Comparison of ENCODE assay signal across 8 cellular contexts in the genomic region with DNA sequence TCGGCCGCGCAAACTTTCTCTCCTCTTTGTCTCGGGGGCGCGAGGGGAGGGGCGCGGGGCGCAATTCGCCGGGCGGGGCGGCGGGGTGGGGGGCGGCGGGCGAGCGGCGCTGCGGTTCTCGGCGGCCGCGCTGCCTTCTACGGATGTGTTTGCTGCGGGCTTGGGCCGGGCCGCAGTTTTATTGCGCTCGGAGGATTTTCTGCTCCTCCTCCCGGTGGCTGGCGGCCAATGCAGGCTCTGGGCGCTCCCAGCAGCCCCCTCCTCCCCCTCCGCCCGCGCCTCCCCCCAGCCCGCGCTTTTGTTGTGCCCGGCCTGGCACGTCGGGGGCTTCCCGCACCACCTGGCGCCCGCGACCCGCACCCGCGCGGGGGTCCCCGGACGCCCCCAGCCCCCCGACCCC. TPM values are rescaled to one million over a fixed set of nuclear protein-coding genes. Genes with fewer than 3 reads are reported as not detected.
DNase-seq lines count a peak whose midpoint lies in the region; ATAC-seq lines count a peak whose summit lies in the region.

A gene with protein sequence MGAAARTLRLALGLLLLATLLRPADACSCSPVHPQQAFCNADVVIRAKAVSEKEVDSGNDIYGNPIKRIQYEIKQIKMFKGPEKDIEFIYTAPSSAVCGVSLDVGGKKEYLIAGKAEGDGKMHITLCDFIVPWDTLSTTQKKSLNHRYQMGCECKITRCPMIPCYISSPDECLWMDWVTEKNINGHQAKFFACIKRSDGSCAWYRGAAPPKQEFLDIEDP (minus strand): TSS at position 154 of the 400 bp plus-strand sequence. CDS start 299 bp downstream, outside the sequence.

- no peaks in the 10 kb centered on the region for H3K9me3 ChIP-seq in MG63

- DNase-seq in Caki2 (ENCODE audit: low read depth) (peak; percentile 58), MG63 (peak; percentile 90), SK-MEL-5 (ENCODE audit: low read depth, low spot score) (peak; percentile 94), glomerular visceral epithelial cell (ENCODE audit: extremely low spot score) (peak; percentile 88), nucleus accumbens (lab: John Stamatoyannopoulos, UW) (peak in 54 of 56 donors; percentile 26 to 93 (median 77)), substantia nigra (lab: John Stamatoyannopoulos, UW) (peak; percentile 35 to 93 (median 81)), cortex of kidney (lab: John Stamatoyannopoulos, UW) (no peak)
- peak in 1 of 2 donors; percentile 71 for DNase-seq in activated naive CD4-positive, alpha-beta T cell treated with anti-CD3 and anti-CD28 coated beads, Interleukin-2, amount 50 U/mL, for 72 hours (ENCODE audit: low spot score in 2 of 2)

- no peak within 1 kb of the TSS for H3K27ac Mint-ChIP-seq in activated naive CD4-positive, alpha-beta T cell treated with anti-CD3 and anti-CD28 coated beads, Interleukin-2, amount 50 U/mL, for 72 hours

- peaks cover 23% of the 10 kb centered on the region for H3K36me3 ChIP-seq in MG63

- peak within 1 kb of the TSS; percentile 62 for H3K4me3 ChIP-seq in MG63

- H3K27ac ChIP-seq in substantia nigra (ENCODE audit: low read depth, low read length, poor library complexity, severe bottlenecking): peak within 1 kb of the TSS; percentile 91

- in situ Hi-C loops in Caki2 (cut with HindIII; ENCODE audit: low pct_unique_long_range_greater_than_20kb, low sequenced_read_pairs) (no loop called here), SK-MEL-5 (cut with HindIII; ENCODE audit: low pct_unique_long_range_greater_than_20kb, low sequenced_read_pairs) (no loop called here)

- ATAC-seq in activated naive CD4-positive, alpha-beta T cell treated with anti-CD3 and anti-CD28 coated beads, Interleukin-2, amount 50 U/mL, for 72 hours: peak; percentile 71 to 87

- no peaks in the 10 kb centered on the region for H3K36me3 Mint-ChIP-seq in activated naive CD4-positive, alpha-beta T cell treated with anti-CD3 and anti-CD28 coated beads, Interleukin-2, amount 50 U/mL, for 72 hours

- H3K27me3 ChIP-seq in MG63: no peaks in the 10 kb centered on the region

- H3K9me3 Mint-ChIP-seq in activated naive CD4-positive, alpha-beta T cell treated with anti-CD3 and anti-CD28 coated beads, Interleukin-2, amount 50 U/mL, for 72 hours: no peaks in the 10 kb centered on the region

RNA-seq across cellular contexts. Expression of the gene that starts here (rescaled TPM):
- total RNA-seq in Caki2 (2014; rRNA removed; shearing (Covaris generic); ENCODE audit: low replicate concordance): 70.1 and 77.2 TPM in 2 replicates
- total RNA-seq in MG63 (2014; rRNA removed; shearing (Covaris generic); ENCODE audit: low replicate concordance): 127 and 145 TPM in 2 replicates
- total RNA-seq in SK-MEL-5 (2014; rRNA removed; shearing (Covaris generic)): 398 and 441 TPM in 2 replicates
- 1,135 and 1,332 TPM in 2 replicates for polyA plus RNA-seq in SK-MEL-5 (2015; cell fraction: cytosol; rRNA removed)
- 227 and 239 TPM in 2 replicates for polyA plus RNA-seq in SK-MEL-5 (2015; cell fraction: nucleus; rRNA removed)
- total RNA-seq in activated naive CD4-positive, alpha-beta T cell treated with anti-CD3 and anti-CD28 coated beads, Interleukin-2, amount 50 U/mL, for 72 hours: 1 to 10 TPM; 1.1 TPM

Comparison
In these comparisons a context has a peak if more than half of its experiments do, and no peak if none do; other contexts are left out.
1. RNA of the gene that starts here (total RNA-seq): 398 to 441 TPM in SK-MEL-5, 127 to 145 TPM in MG63 and 70.1 to 77.2 TPM in Caki2; 1.1 TPM in activated naive CD4-positive, alpha-beta T cell treated with anti-CD3 and anti-CD28 coated beads, Interleukin-2, amount 50 U/mL, for 72 hours; every median in the first group is over 10 times any median in the second.